Comparison of ENCODE assay signal across 16 cellular contexts in genomic region chr7:43594020-43594419, GRCh38. TPM values are rescaled to one million over a fixed set of nuclear protein-coding genes. Genes with fewer than 3 reads are reported as not detected.
DNase-seq lines count a peak whose midpoint lies in the region; ATAC-seq and TF ChIP-seq lines count a peak whose summit lies in the region.
"Had no signal": no experiment of that assay in that cellular context is flagged by ENCODE, and none has a peak within 500 bp of the region (broad histone marks: within the 10 kb centered on the region; RNA-seq: fewer than 3 reads in every experiment).

No MANE protein-coding gene starts in this region.

- H3K9me3 Mint-ChIP-seq in activated naive CD4-positive, alpha-beta T cell treated with anti-CD3 and anti-CD28 coated beads for 36 hours, result no peaks in the 10 kb centered on the region
- H3K9me3 Mint-ChIP-seq in IgD-negative memory B cell (no peaks in the 10 kb centered on the region), nephron progenitor cell (no peaks in the 10 kb centered on the region)
- no peaks in the 10 kb centered on the region for H3K9me3 Mint-ChIP-seq in activated naive CD4-positive, alpha-beta T cell treated with anti-CD3 and anti-CD28 coated beads, Interleukin-2, amount 50 U/mL, for 72 hours

- H3K27me3 Mint-ChIP-seq in activated naive CD4-positive, alpha-beta T cell treated with anti-CD3 and anti-CD28 coated beads for 36 hours (ENCODE audit: low read depth), result no peaks in the 10 kb centered on the region
- H3K27me3 Mint-ChIP-seq in IgD-negative memory B cell, result no peaks in the 10 kb centered on the region
- H3K27me3 Mint-ChIP-seq in nephron progenitor cell (ENCODE audit: low read depth, poor library complexity), result no peaks in the 10 kb centered on the region

- CTCF ChIA-PET in activated naive CD4-positive, alpha-beta T cell treated with anti-CD3 and anti-CD28 coated beads for 36 hours (lab: Charles Lee), result interaction anchor here (1.0 to 3.3 kb wide), 4 partner anchors 11 to 245 kb away, joined by 3 to 13 read pairs (median 4); partner anchors contain the start of gene STK17A

- no peak for DNase-seq in activated naive CD4-positive, alpha-beta T cell treated with anti-CD3 and anti-CD28 coated beads for 36 hours
- DNase-seq in activated naive CD4-positive, alpha-beta T cell treated with anti-CD3 and anti-CD28 coated beads, Interleukin-2, amount 50 U/mL, for 16 hours, result no peak
- DNase-seq in activated naive CD4-positive, alpha-beta T cell treated with anti-CD3 and anti-CD28 coated beads, Interleukin-2, amount 50 U/mL, for 72 hours (ENCODE audit: low spot score in 2 of 2), result no peak
- DNase-seq in nephron progenitor cell (no peak), NCI-H1694 treated with DMSO at 0.1 percent for 48 hours (lab: John Stamatoyannopoulos, UW) (no peak), sciatic nerve (ENCODE audit: low spot score) (no peak)
- DNase-seq: activated CD4-positive, alpha-beta T cell treated with anti-CD3 and anti-CD28 coated beads, Interleukin-2, amount 50 U/mL, for 48 hours; adrenal gland; GOT3; MM.1S; NCI-H2081 treated with DMSO at 0.1 percent for 48 hours; NCI-H748 treated with DMSO at 0.1 percent for 48 hours; stimulated activated naive CD4-positive, alpha-beta T cell treated with Interleukin-2 at 50 U/mL for 16 hours; T-helper 9 cell had no signal

- peak overlapping the region; percentile 75 for H3K27ac Mint-ChIP-seq in activated naive CD4-positive, alpha-beta T cell treated with anti-CD3 and anti-CD28 coated beads for 36 hours
- H3K27ac Mint-ChIP-seq in IgD-negative memory B cell (peak overlapping the region; percentile 51 to 86 (median 65)), nephron progenitor cell (peak overlapping the region; percentile 71)
- peak overlapping the region; percentile 67 to 81 for H3K27ac Mint-ChIP-seq in activated naive CD4-positive, alpha-beta T cell treated with anti-CD3 and anti-CD28 coated beads, Interleukin-2, amount 50 U/mL, for 72 hours

- intact Hi-C loops in activated naive CD4-positive, alpha-beta T cell treated with anti-CD3 and anti-CD28 coated beads for 36 hours (cut with micrococcal nuclease), result loop anchor here (1.0 to 5.0 kb wide), 2 partner anchors 10 to 1388 kb away; no protein-coding TSS in a partner anchor
- intact Hi-C loops in sciatic nerve (cut with DNase I), result no loop called here

- no peak for TF ChIP-seq CTCF in nephron progenitor cell (IDR thresholded peaks at IDR 0.05)

- H3K4me3 Mint-ChIP-seq in activated naive CD4-positive, alpha-beta T cell treated with anti-CD3 and anti-CD28 coated beads for 36 hours, result peak overlapping the region; percentile 68
- H3K4me3 Mint-ChIP-seq in IgD-negative memory B cell (peak overlapping the region in 3 of 4 donors; percentile 62 to 92 (median 89)), nephron progenitor cell (no peak overlapping the region)

- H3K36me3 Mint-ChIP-seq in activated naive CD4-positive, alpha-beta T cell treated with anti-CD3 and anti-CD28 coated beads for 36 hours (ENCODE audit: low read depth), result peaks cover 13% of the 10 kb centered on the region
- peaks cover 4% of the 10 kb centered on the region for H3K36me3 Mint-ChIP-seq in IgD-negative memory B cell
- peaks cover 0 to 26% of the 10 kb centered on the region in 2 donors for H3K36me3 Mint-ChIP-seq in activated naive CD4-positive, alpha-beta T cell treated with anti-CD3 and anti-CD28 coated beads, Interleukin-2, amount 50 U/mL, for 72 hours
- H3K36me3 Mint-ChIP-seq in nephron progenitor cell (ENCODE audit: low read depth), result peaks cover 5% of the 10 kb centered on the region

- peaks cover 82% of the 10 kb centered on the region for H3K4me1 Mint-ChIP-seq in activated naive CD4-positive, alpha-beta T cell treated with anti-CD3 and anti-CD28 coated beads for 36 hours (ENCODE audit: low read depth)
- H3K4me1 Mint-ChIP-seq in IgD-negative memory B cell (peaks cover 54 to 62% (median 59%) of the 10 kb centered on the region in 3 donors), nephron progenitor cell (peaks cover under 1% of the 10 kb centered on the region)

- no peak for ATAC-seq in activated naive CD4-positive, alpha-beta T cell treated with anti-CD3 and anti-CD28 coated beads, Interleukin-2, amount 50 U/mL, for 72 hours
- ATAC-seq in sciatic nerve, result no peak
- ATAC-seq in HG03196 (IDR thresholded peaks at IDR 0.05; ENCODE audit: unreplicated experiment), result no peak

RNA-seq across cellular contexts. Expression of gene STK17A, which starts 11.1 kb away (rescaled TPM):
- 10 to 100 TPM; 48.9 to 52.8 TPM for total RNA-seq in activated naive CD4-positive, alpha-beta T cell treated with anti-CD3 and anti-CD28 coated beads for 36 hours
- 175 TPM for polyA plus RNA-seq in IgD-negative memory B cell
- 10 to 100 TPM; 52.0 to 71.9 TPM for total RNA-seq in activated naive CD4-positive, alpha-beta T cell treated with anti-CD3 and anti-CD28 coated beads, Interleukin-2, amount 50 U/mL, for 72 hours
- total RNA-seq in sciatic nerve, result 19.3 TPM
